In the genomic region with DNA sequence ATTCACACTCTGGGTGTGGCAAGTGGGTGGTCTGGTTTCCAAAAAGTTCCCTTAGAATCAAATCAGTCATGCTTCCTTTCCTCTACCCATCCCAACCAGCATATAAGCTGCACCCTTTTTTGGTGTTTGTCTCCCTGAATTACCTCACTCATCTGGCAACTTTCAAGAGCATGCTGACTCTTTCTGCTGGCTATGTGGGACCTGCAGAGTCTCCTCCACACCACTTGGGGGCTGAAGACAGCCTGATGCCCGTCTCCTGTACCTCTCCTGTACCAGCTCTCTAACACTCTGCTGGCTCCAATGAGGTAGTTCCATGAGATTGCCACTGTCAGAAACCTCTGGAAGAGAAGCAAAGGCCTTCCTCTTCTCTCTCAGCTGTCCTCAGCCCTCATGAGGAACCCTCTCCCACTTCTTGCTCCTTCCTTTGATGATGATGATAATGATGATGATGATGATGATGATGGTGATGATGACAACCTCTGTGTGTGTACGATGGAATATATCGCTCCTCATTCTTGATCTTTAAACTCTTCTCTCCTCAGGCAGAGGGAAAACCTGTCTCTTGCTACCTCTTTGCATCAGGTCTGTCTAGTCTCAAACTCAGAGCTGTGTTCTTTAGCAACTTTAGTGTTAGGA, we compare ENCODE assay signal across 1 cellular context.
TF ChIP-seq lines count a peak whose summit lies in the region.

No MANE protein-coding gene starts in this region.

TF ChIP-seq in WTC11, 78 proteins besides CTCF, POLR2A, EP300 and RAD21 (continued from another document):
- no peak for TF ChIP-seq MXD4 (CRISPR knock-in tag; IDR thresholded peaks at IDR 0.05; ENCODE audit: borderline replicate concordance)
- TF ChIP-seq, protein P1, sequence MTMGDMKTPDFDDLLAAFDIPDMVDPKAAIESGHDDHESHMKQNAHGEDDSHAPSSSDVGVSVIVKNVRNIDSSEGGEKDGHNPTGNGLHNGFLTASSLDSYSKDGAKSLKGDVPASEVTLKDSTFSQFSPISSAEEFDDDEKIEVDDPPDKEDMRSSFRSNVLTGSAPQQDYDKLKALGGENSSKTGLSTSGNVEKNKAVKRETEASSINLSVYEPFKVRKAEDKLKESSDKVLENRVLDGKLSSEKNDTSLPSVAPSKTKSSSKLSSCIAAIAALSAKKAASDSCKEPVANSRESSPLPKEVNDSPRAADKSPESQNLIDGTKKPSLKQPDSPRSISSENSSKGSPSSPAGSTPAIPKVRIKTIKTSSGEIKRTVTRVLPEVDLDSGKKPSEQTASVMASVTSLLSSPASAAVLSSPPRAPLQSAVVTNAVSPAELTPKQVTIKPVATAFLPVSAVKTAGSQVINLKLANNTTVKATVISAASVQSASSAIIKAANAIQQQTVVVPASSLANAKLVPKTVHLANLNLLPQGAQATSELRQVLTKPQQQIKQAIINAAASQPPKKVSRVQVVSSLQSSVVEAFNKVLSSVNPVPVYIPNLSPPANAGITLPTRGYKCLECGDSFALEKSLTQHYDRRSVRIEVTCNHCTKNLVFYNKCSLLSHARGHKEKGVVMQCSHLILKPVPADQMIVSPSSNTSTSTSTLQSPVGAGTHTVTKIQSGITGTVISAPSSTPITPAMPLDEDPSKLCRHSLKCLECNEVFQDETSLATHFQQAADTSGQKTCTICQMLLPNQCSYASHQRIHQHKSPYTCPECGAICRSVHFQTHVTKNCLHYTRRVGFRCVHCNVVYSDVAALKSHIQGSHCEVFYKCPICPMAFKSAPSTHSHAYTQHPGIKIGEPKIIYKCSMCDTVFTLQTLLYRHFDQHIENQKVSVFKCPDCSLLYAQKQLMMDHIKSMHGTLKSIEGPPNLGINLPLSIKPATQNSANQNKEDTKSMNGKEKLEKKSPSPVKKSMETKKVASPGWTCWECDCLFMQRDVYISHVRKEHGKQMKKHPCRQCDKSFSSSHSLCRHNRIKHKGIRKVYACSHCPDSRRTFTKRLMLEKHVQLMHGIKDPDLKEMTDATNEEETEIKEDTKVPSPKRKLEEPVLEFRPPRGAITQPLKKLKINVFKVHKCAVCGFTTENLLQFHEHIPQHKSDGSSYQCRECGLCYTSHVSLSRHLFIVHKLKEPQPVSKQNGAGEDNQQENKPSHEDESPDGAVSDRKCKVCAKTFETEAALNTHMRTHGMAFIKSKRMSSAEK (CRISPR knock-in tag; IDR thresholded peaks at IDR 0.05; ENCODE audit: borderline replicate concordance): no peak
- TF ChIP-seq NFATC4 (CRISPR knock-in tag; IDR thresholded peaks at IDR 0.05): no peak
